ENCODE assay signal across 1 cellular context in the genomic region with DNA sequence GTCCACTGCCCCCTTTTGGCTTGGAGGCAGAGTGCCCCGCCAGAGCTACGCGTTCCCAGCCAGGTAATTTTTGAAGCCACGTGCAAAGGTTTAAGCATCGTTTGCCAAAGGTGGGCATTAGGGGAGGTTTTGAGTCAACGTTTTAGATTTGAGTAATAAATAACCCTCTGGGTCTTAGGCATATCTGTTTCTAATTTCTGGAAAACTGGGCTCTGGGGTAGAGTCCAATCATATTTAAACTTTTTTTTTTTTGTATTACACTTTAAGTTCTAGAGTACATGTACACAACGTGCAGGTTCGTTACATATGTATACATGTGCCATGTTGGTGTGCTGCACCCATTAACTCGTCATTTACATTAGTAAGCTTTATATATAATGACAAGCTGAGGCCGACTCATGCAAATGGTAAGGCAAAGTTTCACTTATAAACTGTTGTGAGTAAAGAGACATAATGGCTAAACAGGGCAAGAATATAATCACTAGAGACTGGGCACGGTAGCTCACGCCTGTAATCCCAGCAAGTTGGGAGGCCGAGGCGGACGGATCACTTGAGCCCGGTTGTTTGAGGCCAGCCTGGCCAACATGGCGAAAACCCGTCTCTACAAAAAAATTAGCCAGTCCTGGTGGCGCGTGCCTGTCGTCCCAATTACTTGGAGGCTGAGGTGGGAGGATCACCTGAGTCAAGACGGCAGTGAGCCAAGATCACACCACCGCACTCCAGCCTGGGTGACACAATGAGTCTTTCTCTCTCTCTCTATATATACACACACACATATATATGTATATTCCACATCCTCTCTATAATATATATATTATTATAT.
TF ChIP-seq lines count a peak whose summit lies in the region.

No MANE protein-coding gene starts in this region.

TF ChIP-seq in IMR-90, 13 proteins besides CTCF, POLR2A, EP300 and RAD21 (continued from another document):
- no peak for TF ChIP-seq BHLHE40 (IDR thresholded peaks at IDR 0.05; ENCODE audit: low read depth, low read length)
- TF ChIP-seq NFE2L2 (IDR thresholded peaks at IDR 0.05; ENCODE audit: low read depth, low read length), result no peak
